ENCODE assay signal across 1 cellular context in the genomic region with DNA sequence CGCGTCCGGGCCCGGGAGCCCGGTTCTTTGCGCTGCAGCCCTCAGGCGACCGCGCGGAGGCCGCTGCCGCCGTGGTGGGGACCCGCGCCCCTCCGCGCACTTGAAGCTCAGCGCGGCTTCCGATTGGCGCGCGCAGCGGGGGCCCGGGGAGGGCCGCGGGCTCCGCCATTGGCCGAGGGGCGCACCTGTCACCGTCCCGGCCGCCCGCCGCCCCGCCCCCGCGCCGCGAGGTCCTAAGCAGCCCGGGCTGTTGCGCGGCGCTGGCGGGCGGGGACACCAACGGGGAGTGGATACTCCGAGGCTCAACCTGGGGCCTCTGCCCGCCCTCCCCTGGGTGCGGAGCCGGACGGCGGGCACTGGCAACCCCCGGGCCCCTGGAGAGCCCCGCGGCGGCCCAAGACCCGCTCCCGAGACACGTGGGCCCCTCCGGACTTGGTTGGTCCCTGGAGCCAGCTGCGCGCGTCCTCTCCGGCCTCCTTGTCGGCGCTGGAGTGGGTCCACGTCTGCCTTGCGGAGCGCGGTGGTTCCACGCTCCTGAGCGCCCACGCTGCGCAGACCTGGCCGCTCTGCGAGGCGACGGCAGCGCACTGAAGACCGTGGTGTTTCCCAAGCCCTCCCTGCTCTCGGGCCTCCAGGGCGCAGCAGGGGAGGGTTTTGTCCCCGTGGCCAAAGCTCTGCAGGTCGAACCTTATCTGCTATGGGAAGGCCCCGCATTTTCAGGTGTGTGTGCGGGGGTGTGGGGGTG.
A peak's percentile ranks its signal among the peaks of the same experiment; 100 is the strongest.
TF ChIP-seq lines count a peak whose summit lies in the region.

Gene MNX1 (minus strand): TSS at position 76 of the 745 bp plus-strand sequence. CDS start 313 bp downstream, outside the sequence.

TF ChIP-seq in K562, 482 proteins besides CTCF, POLR2A, EP300 and RAD21 (continued from another document and continues in another):
- TF ChIP-seq, protein P1, sequence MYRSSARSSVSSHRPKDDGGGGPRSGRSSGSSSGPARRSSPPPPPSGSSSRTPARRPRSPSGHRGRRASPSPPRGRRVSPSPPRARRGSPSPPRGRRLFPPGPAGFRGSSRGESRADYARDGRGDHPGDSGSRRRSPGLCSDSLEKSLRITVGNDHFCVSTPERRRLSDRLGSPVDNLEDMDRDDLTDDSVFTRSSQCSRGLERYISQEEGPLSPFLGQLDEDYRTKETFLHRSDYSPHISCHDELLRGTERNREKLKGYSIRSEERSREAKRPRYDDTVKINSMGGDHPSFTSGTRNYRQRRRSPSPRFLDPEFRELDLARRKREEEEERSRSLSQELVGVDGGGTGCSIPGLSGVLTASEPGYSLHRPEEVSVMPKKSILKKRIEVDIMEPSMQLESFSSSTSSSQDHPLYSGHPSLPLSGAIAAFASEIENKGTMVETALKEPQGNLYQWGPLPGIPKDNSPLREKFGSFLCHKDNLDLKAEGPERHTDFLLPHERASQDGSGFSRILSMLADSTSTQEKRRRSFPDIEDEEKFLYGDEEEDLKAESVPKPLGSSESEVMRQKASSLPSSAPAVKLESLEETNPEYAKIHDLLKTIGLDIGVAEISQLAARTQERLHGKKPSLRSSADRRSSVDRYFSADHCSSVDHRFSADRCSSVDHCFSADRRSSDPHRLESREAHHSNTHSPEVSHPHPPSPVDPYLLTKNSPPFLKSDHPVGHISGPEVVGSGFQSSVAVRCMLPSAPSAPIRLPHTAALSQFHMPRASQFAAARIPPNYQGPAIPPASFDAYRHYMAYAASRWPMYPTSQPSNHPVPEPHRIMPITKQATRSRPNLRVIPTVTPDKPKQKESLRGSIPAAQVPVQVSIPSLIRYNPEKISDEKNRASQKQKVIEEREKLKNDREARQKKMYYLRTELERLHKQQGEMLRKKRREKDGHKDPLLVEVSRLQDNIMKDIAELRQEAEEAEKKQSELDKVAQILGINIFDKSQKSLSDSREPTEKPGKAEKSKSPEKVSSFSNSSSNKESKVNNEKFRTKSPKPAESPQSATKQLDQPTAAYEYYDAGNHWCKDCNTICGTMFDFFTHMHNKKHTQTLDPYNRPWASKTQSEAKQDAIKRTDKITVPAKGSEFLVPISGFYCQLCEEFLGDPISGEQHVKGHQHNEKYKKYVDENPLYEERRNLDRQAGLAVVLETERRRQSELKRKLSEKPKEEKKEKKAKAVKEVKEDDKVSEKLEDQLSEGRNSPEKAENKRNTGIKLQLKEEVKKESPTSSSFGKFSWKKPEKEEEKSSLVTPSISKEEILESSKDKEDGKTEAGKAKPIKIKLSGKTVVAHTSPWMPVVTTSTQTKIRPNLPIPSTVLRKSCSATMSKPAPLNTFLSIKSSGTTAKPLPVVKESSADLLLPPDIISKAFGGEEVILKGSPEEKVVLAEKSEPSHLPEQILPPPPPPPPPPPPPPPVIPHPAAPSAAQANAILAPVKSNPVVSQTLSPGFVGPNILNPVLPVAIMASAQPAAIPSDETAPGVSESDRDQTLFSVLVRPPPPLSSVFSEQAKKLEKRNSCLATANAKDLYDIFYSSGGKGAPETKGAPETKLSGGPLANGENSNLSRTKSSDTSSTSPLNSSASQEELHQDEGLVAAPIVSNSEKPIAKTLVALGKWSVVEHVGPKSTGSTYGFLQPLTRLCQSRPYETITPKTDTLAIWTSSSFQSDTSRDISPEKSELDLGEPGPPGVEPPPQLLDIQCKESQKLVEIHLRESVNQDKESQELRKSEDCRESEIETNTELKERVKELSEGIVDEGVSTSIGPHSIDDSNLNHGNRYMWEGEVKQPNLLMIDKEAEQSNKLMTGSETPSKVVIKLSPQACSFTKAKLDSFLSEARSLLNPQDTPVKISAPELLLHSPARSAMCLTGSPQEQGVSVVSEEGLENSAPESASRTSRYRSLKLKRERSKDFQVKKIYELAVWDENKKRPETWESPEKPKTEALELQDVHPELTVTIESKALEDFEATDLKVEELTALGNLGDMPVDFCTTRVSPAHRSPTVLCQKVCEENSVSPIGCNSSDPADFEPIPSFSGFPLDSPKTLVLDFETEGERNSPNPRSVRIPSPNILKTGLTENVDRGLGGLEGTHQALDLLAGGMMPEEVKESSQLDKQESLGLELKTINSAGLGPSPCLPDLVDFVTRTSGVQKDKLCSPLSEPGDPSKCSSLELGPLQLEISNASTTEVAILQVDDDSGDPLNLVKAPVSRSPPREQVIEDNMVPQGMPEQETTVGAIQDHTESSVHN (IDR thresholded peaks at IDR 0.05; ENCODE audit: borderline replicate concordance in 1 of 2, low read depth in 1 of 2): no peak
- TF ChIP-seq ZNF584 (CRISPR knock-in tag; IDR thresholded peaks at IDR 0.05; ENCODE audit: low read depth) (0 out of 2 replicates have a peak, but pooled peaks have one; percentile 16), HSF4 (CRISPR knock-in tag; IDR thresholded peaks at IDR 0.05; ENCODE audit: borderline replicate concordance) (peak; percentile 22; the same call in 1 of the 2 replicates), MGA (IDR thresholded peaks at IDR 0.05) (no peak), C11orf30 (IDR thresholded peaks at IDR 0.05; ENCODE audit: low read depth) (no peak), ARID4B (CRISPR knock-in tag; IDR thresholded peaks at IDR 0.05) (no peak), HNRNPL (IDR thresholded peaks at IDR 0.05; ENCODE audit: low read depth, low read length) (peak; percentile 82; the same call in 1 of the 2 replicates), NUFIP1 (IDR thresholded peaks at IDR 0.05; ENCODE audit: partially characterized antibody) (no peak), ADNP (tag; IDR thresholded peaks at IDR 0.05) (no peak), ZNF140 (CRISPR knock-in tag; IDR thresholded peaks at IDR 0.05) (no peak), SUPT5H (IDR thresholded peaks at IDR 0.05) (no peak; the same call in 1 of the 2 replicates), EGR1 (conservative IDR thresholded peaks at IDR 0.05) (peak; percentile 52; the same call in 1 of the 2 replicates), ARHGAP35 (IDR thresholded peaks at IDR 0.05; ENCODE audit: partially characterized antibody) (no peak), ZNF23 (CRISPR knock-in tag; IDR thresholded peaks at IDR 0.05) (no peak), MAZ (CRISPR knock-in tag; conservative IDR thresholded peaks at IDR 0.05 in 1 of 2, IDR thresholded peaks at IDR 0.05 in 1 of 2) (peak; percentile 61 to 98)
- TF ChIP-seq, protein P2, sequence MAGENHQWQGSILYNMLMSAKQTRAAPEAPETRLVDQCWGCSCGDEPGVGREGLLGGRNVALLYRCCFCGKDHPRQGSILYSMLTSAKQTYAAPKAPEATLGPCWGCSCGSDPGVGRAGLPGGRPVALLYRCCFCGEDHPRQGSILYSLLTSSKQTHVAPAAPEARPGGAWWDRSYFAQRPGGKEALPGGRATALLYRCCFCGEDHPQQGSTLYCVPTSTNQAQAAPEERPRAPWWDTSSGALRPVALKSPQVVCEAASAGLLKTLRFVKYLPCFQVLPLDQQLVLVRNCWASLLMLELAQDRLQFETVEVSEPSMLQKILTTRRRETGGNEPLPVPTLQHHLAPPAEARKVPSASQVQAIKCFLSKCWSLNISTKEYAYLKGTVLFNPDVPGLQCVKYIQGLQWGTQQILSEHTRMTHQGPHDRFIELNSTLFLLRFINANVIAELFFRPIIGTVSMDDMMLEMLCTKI (IDR thresholded peaks at IDR 0.05; ENCODE audit: partially characterized antibody): no peak
- TF ChIP-seq, protein P3, sequence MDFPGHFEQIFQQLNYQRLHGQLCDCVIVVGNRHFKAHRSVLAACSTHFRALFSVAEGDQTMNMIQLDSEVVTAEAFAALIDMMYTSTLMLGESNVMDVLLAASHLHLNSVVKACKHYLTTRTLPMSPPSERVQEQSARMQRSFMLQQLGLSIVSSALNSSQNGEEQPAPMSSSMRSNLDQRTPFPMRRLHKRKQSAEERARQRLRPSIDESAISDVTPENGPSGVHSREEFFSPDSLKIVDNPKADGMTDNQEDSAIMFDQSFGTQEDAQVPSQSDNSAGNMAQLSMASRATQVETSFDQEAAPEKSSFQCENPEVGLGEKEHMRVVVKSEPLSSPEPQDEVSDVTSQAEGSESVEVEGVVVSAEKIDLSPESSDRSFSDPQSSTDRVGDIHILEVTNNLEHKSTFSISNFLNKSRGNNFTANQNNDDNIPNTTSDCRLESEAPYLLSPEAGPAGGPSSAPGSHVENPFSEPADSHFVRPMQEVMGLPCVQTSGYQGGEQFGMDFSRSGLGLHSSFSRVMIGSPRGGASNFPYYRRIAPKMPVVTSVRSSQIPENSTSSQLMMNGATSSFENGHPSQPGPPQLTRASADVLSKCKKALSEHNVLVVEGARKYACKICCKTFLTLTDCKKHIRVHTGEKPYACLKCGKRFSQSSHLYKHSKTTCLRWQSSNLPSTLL (IDR thresholded peaks at IDR 0.05): no peak
